In the genomic region with DNA sequence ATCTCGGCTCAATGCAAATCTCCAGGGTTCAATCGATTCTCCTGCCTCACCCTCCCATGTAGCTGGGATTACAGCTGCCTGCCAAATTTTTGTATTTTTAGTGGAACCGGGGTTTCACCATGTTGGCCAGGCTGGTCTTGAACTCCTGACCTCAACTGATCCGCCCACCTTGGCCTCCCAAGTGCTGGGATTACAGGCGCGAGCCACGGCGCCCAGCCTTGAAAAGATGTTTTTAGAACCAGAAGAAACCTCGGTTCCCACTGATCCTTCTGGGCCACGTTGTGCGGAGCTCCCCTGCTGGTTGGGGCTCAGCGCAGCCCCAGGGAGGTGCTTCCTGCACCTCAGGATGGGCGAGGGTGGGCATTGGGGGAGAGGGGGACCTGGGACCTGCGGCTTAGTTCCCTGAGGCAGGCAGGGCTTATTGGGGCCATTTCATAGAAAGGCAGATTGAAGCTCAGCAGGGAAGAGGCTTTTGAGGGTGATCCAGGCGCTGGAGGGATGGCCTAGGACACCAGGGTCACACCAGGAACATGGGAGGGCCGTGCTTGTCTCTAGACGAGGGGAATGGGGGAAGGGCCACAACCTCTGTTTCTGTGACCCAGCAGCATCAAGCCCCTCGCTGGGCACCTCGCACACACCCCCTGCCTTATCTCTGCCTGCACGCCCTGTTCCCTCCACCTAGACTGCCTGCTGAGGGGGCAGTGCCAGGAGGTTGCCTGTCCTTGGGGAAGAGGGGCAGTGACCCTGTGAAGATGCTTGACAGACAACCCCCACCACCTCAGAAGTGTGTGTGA, we compare ENCODE assay signal across 9 cellular contexts. TPM values are rescaled to one million over a fixed set of nuclear protein-coding genes. Genes with fewer than 3 reads are reported as not detected.
DNase-seq lines count a peak whose midpoint lies in the region; ATAC-seq lines count a peak whose summit lies in the region.
"Had no signal": no experiment of that assay in that cellular context is flagged by ENCODE, and none has a peak within 500 bp of the region (broad histone marks: within the 10 kb centered on the region; RNA-seq: fewer than 3 reads in every experiment).

No MANE protein-coding gene starts in this region.

- H3K27ac Mint-ChIP-seq in stimulated activated naive CD8-positive, alpha-beta T cell treated with anti-CD3 and anti-CD28 coated beads, Interleukin-15, Interleukin-2, amounts not matched to agents 100 ng/mL and 50 ng/mL, for 24 hours, result peak overlapping the region; percentile 78
- H3K27ac Mint-ChIP-seq in dendritic cell treated with granulocyte-macrophage colony-stimulating factor and Interleukin-4, amounts not matched to agents 40 ng/mL and 50 ng/mL, for 4 days, result peak overlapping the region; percentile 82
- H3K27ac Mint-ChIP-seq in naive thymus-derived CD4-positive, alpha-beta T cell, result peak overlapping the region; percentile 91 to 98 (median 94)

- peaks cover 15% of the 10 kb centered on the region for H3K36me3 Mint-ChIP-seq in stimulated activated naive CD8-positive, alpha-beta T cell treated with anti-CD3 and anti-CD28 coated beads, Interleukin-15, Interleukin-2, amounts not matched to agents 100 ng/mL and 50 ng/mL, for 24 hours (ENCODE audit: low read depth)
- peaks cover 77% of the 10 kb centered on the region for H3K36me3 Mint-ChIP-seq in dendritic cell treated with granulocyte-macrophage colony-stimulating factor and Interleukin-4, amounts not matched to agents 40 ng/mL and 50 ng/mL, for 4 days (ENCODE audit: low read depth)
- H3K36me3 Mint-ChIP-seq in naive thymus-derived CD4-positive, alpha-beta T cell, result peaks cover 0 to 23% (median 9%) of the 10 kb centered on the region in 5 donors

- H3K27me3 Mint-ChIP-seq in stimulated activated naive CD8-positive, alpha-beta T cell treated with anti-CD3 and anti-CD28 coated beads, Interleukin-15, Interleukin-2, amounts not matched to agents 100 ng/mL and 50 ng/mL, for 24 hours, result no peaks in the 10 kb centered on the region
- H3K27me3 Mint-ChIP-seq in dendritic cell treated with granulocyte-macrophage colony-stimulating factor and Interleukin-4, amounts not matched to agents 40 ng/mL and 50 ng/mL, for 4 days, result no peaks in the 10 kb centered on the region
- no peaks in the 10 kb centered on the region for H3K27me3 Mint-ChIP-seq in naive thymus-derived CD4-positive, alpha-beta T cell

- DNase-seq in stimulated activated naive CD8-positive, alpha-beta T cell treated with anti-CD3 and anti-CD28 coated beads, Interleukin-15, Interleukin-2, amounts not matched to agents 100 U/mL and 50 U/mL, for 24 hours, result no peak
- peak in 1 of 9 donors; percentile 8 for DNase-seq in naive thymus-derived CD4-positive, alpha-beta T cell
- DNase-seq in NCI-H2196 treated with DMSO at 0.1 percent for 48 hours (lab: John Stamatoyannopoulos, UW; ENCODE audit: unreplicated experiment) (no peak), activated gamma-delta T cell (lab: John Stamatoyannopoulos, UW) (no peak)
- DNase-seq: SW 1271 had no signal

- H3K4me1 ChIP-seq in naive thymus-derived CD4-positive, alpha-beta T cell (ENCODE audit: control insufficient read depth in 2 of 2, insufficient read depth in 2 of 2, low read length in 2 of 2), result peaks cover 50 to 54% of the 10 kb centered on the region in 2 donors

- H3K4me3 ChIP-seq in naive thymus-derived CD4-positive, alpha-beta T cell (ENCODE audit: low read length), result peak overlapping the region; percentile 66

- POLR2A ChIA-PET in naive thymus-derived CD4-positive, alpha-beta T cell (lab: Charles Lee), result interaction anchor here (0.6 to 7.6 kb wide), 6 partner anchors 10 to 51 kb away, joined by 3 to 100 read pairs (median 4); no protein-coding TSS in a partner anchor

- H3K4me1 Mint-ChIP-seq in stimulated activated naive CD8-positive, alpha-beta T cell treated with anti-CD3 and anti-CD28 coated beads, Interleukin-15, Interleukin-2, amounts not matched to agents 100 ng/mL and 50 ng/mL, for 24 hours (ENCODE audit: low read depth), result peaks cover 79% of the 10 kb centered on the region
- H3K4me1 Mint-ChIP-seq in dendritic cell treated with granulocyte-macrophage colony-stimulating factor and Interleukin-4, amounts not matched to agents 40 ng/mL and 50 ng/mL, for 4 days (ENCODE audit: low read depth), result peaks cover 79% of the 10 kb centered on the region
- H3K4me1 Mint-ChIP-seq in naive thymus-derived CD4-positive, alpha-beta T cell, result peaks cover 42 to 76% (median 47%) of the 10 kb centered on the region in 7 donors

- H3K27me3 ChIP-seq in naive thymus-derived CD4-positive, alpha-beta T cell (ENCODE audit: control insufficient read depth in 2 of 2, insufficient read depth in 2 of 2, low read length in 2 of 2), result no peaks in the 10 kb centered on the region

- intact Hi-C loops in dendritic cell treated with granulocyte-macrophage colony-stimulating factor and Interleukin-4, amounts not matched to agents 40 ng/mL and 50 ng/mL, for 4 days (cut with micrococcal nuclease), result no loop called here
- intact Hi-C loops in naive thymus-derived CD4-positive, alpha-beta T cell (cut with micrococcal nuclease), result no loop called here

- peak overlapping the region; percentile 82 for H3K27ac ChIP-seq in naive thymus-derived CD4-positive, alpha-beta T cell (ENCODE audit: low read depth, low read length)

- ATAC-seq in stimulated activated naive CD8-positive, alpha-beta T cell treated with anti-CD3 and anti-CD28 coated beads, Interleukin-15, Interleukin-2, amounts not matched to agents 100 U/mL and 50 U/mL, for 24 hours, result no peak
- peak; percentile 3 for ATAC-seq in naive thymus-derived CD4-positive, alpha-beta T cell
- ATAC-seq in GM21576 (IDR thresholded peaks at IDR 0.05; ENCODE audit: unreplicated experiment) (no peak), GM18517 (IDR thresholded peaks at IDR 0.05; ENCODE audit: unreplicated experiment) (no peak)

- peaks cover 4% of the 10 kb centered on the region for H3K9me3 Mint-ChIP-seq in stimulated activated naive CD8-positive, alpha-beta T cell treated with anti-CD3 and anti-CD28 coated beads, Interleukin-15, Interleukin-2, amounts not matched to agents 100 ng/mL and 50 ng/mL, for 24 hours
- H3K9me3 Mint-ChIP-seq in dendritic cell treated with granulocyte-macrophage colony-stimulating factor and Interleukin-4, amounts not matched to agents 40 ng/mL and 50 ng/mL, for 4 days, result no peaks in the 10 kb centered on the region
- peaks cover 0 to 6% (median 3%) of the 10 kb centered on the region in 11 donors for H3K9me3 Mint-ChIP-seq in naive thymus-derived CD4-positive, alpha-beta T cell

- peaks cover 0 to 18% (median 0%) of the 10 kb centered on the region in 3 experiments for H3K36me3 ChIP-seq in naive thymus-derived CD4-positive, alpha-beta T cell (ENCODE audit: control insufficient read depth in 2 of 3, insufficient read depth in 3 of 3, low read length in 3 of 3)

- no peaks in the 10 kb centered on the region for H3K9me3 ChIP-seq in naive thymus-derived CD4-positive, alpha-beta T cell (ENCODE audit: control insufficient read depth in 2 of 3, low read length in 3 of 3)

- peak overlapping the region; percentile 72 for H3K4me3 Mint-ChIP-seq in stimulated activated naive CD8-positive, alpha-beta T cell treated with anti-CD3 and anti-CD28 coated beads, Interleukin-15, Interleukin-2, amounts not matched to agents 100 ng/mL and 50 ng/mL, for 24 hours
- peak overlapping the region; percentile 40 for H3K4me3 Mint-ChIP-seq in dendritic cell treated with granulocyte-macrophage colony-stimulating factor and Interleukin-4, amounts not matched to agents 40 ng/mL and 50 ng/mL, for 4 days
- H3K4me3 Mint-ChIP-seq in naive thymus-derived CD4-positive, alpha-beta T cell, result peak overlapping the region; percentile 82 to 96 (median 88)

- CTCF ChIA-PET in naive thymus-derived CD4-positive, alpha-beta T cell (lab: Charles Lee), result interaction anchor here (1.3 to 1.5 kb wide), 2 partner anchors 14 to 16 kb away, joined by 3 read pairs; no protein-coding TSS in a partner anchor

RNA-seq across cellular contexts. Expression of a gene that starts 6.3 kb away (rescaled TPM):
- total RNA-seq in naive thymus-derived CD4-positive, alpha-beta T cell, result 100 to 1,000 TPM; 211 to 300 (median 282) TPM
- polyA plus RNA-seq in naive thymus-derived CD4-positive, alpha-beta T cell, result 100 to 1,000 TPM; 152 to 164 TPM

RNA-seq across cellular contexts. Expression of a gene that starts 44.4 kb away (rescaled TPM):
- 100 to 1,000 TPM in 1 of 5 experiments, 10 to 100 TPM in 4; 22.7 to 269 (median 59.6) TPM for total RNA-seq in naive thymus-derived CD4-positive, alpha-beta T cell
- polyA plus RNA-seq in naive thymus-derived CD4-positive, alpha-beta T cell, result 10 to 100 TPM in 1 of 2 donors, 1 to 10 TPM in 1; 5.9 to 11.3 TPM
